1 cellular context compared by ENCODE assay signal in the genomic region with DNA sequence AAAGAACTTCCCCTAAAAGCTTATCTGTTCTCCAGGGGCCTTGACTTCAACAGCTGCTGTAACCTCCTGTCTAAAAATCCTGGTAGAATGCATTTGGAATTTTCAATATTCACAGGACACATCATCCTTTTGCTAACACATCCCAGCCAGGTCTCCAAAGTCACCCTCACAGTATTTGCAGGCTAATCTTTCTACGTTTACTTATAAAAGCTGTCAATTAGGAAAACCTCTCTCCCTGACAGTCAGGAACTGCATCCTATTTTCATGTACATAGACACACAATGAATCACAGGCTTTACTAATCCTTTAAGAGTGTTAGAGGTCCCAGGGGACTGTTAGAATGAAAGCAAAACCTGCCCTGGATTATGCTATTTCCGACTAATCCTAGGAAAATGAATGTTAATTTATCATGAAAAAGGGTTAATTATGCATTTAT.
TF ChIP-seq lines count a peak whose summit lies in the region.

No MANE protein-coding gene starts in this region.

TF ChIP-seq in IMR-90, 13 proteins besides CTCF, POLR2A, EP300 and RAD21 (continued from another document):
- TF ChIP-seq MAFK (IDR thresholded peaks at IDR 0.05; ENCODE audit: low read depth, low read length) (no peak), RCOR1 (IDR thresholded peaks at IDR 0.05; ENCODE audit: insufficient replicate concordance, low read length) (no peak), FOS (IDR thresholded peaks at IDR 0.05; ENCODE audit: low read depth, low read length) (no peak), BHLHE40 (IDR thresholded peaks at IDR 0.05; ENCODE audit: low read depth, low read length) (no peak)
- TF ChIP-seq, protein P1, sequence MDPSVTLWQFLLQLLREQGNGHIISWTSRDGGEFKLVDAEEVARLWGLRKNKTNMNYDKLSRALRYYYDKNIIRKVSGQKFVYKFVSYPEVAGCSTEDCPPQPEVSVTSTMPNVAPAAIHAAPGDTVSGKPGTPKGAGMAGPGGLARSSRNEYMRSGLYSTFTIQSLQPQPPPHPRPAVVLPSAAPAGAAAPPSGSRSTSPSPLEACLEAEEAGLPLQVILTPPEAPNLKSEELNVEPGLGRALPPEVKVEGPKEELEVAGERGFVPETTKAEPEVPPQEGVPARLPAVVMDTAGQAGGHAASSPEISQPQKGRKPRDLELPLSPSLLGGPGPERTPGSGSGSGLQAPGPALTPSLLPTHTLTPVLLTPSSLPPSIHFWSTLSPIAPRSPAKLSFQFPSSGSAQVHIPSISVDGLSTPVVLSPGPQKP (IDR thresholded peaks at IDR 0.05; ENCODE audit: borderline replicate concordance, low read depth, low read length): no peak
